Comparison of ENCODE assay signal across 26 cellular contexts in the genomic region with DNA sequence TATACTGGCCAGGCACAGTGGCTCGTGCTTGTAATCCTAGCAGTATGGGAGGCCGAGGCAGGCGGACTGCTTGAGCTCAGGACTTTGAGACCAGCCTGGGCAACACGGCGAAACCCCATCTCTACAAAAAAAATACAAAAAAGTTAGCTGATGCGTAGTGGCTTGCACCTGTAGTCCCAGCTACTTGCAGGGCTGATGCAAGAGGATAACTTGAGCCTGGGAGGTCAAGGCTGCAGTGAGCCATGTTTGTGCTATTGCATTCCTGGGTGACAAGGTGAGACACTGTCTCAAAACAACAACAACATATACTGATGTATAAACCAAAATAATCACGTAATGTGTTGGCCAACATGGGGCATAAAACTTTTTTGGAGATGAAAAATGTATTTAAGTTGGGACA. TPM values are rescaled to one million over a fixed set of nuclear protein-coding genes. Genes with fewer than 3 reads are reported as not detected.
"Had no signal": no experiment of that assay in that cellular context is flagged by ENCODE, and none has a peak within 500 bp of the region (broad histone marks: within the 10 kb centered on the region; RNA-seq: fewer than 3 reads in every experiment).

No MANE protein-coding gene starts in this region.

- H3K27ac ChIP-seq: SJSA1, SK-N-MC had no signal

- DNase-seq: IMR-90, Karpas-422, KG1, MG63, NCI-H1092, NCI-H1105 treated with DMSO at 0.1 percent for 48 hours, NCI-H1417 treated with DMSO at 0.1 percent for 48 hours, NCI-H146, NCI-H1694 treated with DMSO at 0.1 percent for 48 hours, NCI-H1930, NCI-H2081 treated with DMSO at 0.1 percent for 48 hours, NCI-H2171, NCI-H226, NCI-H446, NCI-H510A, NCI-H524 treated with DMSO at 0.1 percent for 48 hours, NCI-H69, NCI-H774, Right ventricle myocardium superior, RPMI8226, SIG-M5 had no signal

- H3K4me3 ChIP-seq: MG63, SJSA1, SK-N-MC had no signal

- ATAC-seq: HepG2 had no signal

- H3K9me3 ChIP-seq: MG63, SJSA1 had no signal

- H3K4me1 ChIP-seq: SJSA1 had no signal

- H3K27me3 ChIP-seq: MG63, SJSA1 had no signal

- FAIRE-seq: HepG2, RCC 7860 had no signal

RNA-seq across cellular contexts. Expression of a gene that starts 13.8 kb away (rescaled TPM):
- total RNA-seq: HepG2, HT1080, IMR-90, Right ventricle myocardium superior, SJSA1 had no signal
- polyA plus RNA-seq: HepG2 had no signal
